3 cellular contexts compared by ENCODE assay signal in genomic region chr2:10321590-10321989, GRCh38.
TF ChIP-seq lines count a peak whose summit lies in the region.

No MANE protein-coding gene starts in this region.

TF ChIP-seq in SK-N-SH, 30 proteins besides CTCF, POLR2A, EP300 and RAD21:
- no peak for TF ChIP-seq SIN3A (IDR thresholded peaks at IDR 0.05; ENCODE audit: borderline replicate concordance, low read depth, low read length)
- no peak for TF ChIP-seq POLR2AphosphoS5 (IDR thresholded peaks at IDR 0.05; ENCODE audit: low read depth, low read length)
- TF ChIP-seq NFIC (IDR thresholded peaks at IDR 0.05; ENCODE audit: borderline replicate concordance) = no peak
- TF ChIP-seq TEAD4 (IDR thresholded peaks at IDR 0.05; ENCODE audit: borderline replicate concordance, insufficient read depth) = no peak
- TF ChIP-seq SMC3 (IDR thresholded peaks at IDR 0.05; ENCODE audit: low read depth, low read length) = no peak
- TF ChIP-seq, protein P1, sequence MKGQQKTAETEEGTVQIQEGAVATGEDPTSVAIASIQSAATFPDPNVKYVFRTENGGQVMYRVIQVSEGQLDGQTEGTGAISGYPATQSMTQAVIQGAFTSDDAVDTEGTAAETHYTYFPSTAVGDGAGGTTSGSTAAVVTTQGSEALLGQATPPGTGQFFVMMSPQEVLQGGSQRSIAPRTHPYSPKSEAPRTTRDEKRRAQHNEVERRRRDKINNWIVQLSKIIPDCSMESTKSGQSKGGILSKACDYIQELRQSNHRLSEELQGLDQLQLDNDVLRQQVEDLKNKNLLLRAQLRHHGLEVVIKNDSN (IDR thresholded peaks at IDR 0.05; ENCODE audit: borderline replicate concordance, low read depth) = no peak
- no peak for TF ChIP-seq GATA2 (CRISPR knock-in tag; IDR thresholded peaks at IDR 0.05)
- no peak for TF ChIP-seq RCOR1 (IDR thresholded peaks at IDR 0.05; ENCODE audit: low read length)
- TF ChIP-seq NRF1 (IDR thresholded peaks at IDR 0.05; ENCODE audit: low read depth, low read length) = no peak
- TF ChIP-seq TAF1 (IDR thresholded peaks at IDR 0.05; ENCODE audit: borderline replicate concordance, low read depth, low read length) = no peak
- TF ChIP-seq USF2 (IDR thresholded peaks at IDR 0.05; ENCODE audit: borderline replicate concordance, low read depth, low read length) = no peak
- no peak for TF ChIP-seq FOSL2 (IDR thresholded peaks at IDR 0.05; ENCODE audit: borderline replicate concordance, low read depth)
- no peak for TF ChIP-seq FOXM1 (IDR thresholded peaks at IDR 0.05; ENCODE audit: low read depth)

TF ChIP-seq in SK-N-SH treated with all-trans-retinoic acid at 6 μM for 48 hours, 23 proteins besides CTCF, POLR2A, EP300 and RAD21:
- TF ChIP-seq ARNTL (CRISPR knock-in tag; IDR thresholded peaks at IDR 0.05; ENCODE audit: borderline replicate concordance, low read depth) (no peak), SNAI2 (CRISPR knock-in tag; IDR thresholded peaks at IDR 0.05) (no peak), ISL1 (CRISPR knock-in tag; IDR thresholded peaks at IDR 0.05) (no peak), POU6F1 (CRISPR knock-in tag; IDR thresholded peaks at IDR 0.05; ENCODE audit: borderline replicate concordance, low read depth) (no peak), BACH2 (CRISPR knock-in tag; IDR thresholded peaks at IDR 0.05; ENCODE audit: borderline replicate concordance) (no peak), CSRNP3 (CRISPR knock-in tag; IDR thresholded peaks at IDR 0.05) (no peak), GLIS3 (CRISPR knock-in tag; IDR thresholded peaks at IDR 0.05) (no peak), CREB5 (CRISPR knock-in tag; IDR thresholded peaks at IDR 0.05; ENCODE audit: low read depth) (no peak), PPARA (CRISPR knock-in tag; IDR thresholded peaks at IDR 0.05; ENCODE audit: borderline replicate concordance) (no peak), ZFP3 (CRISPR knock-in tag; IDR thresholded peaks at IDR 0.05) (no peak), ZC3H10 (CRISPR knock-in tag; IDR thresholded peaks at IDR 0.05) (no peak), ZNF70 (CRISPR knock-in tag; IDR thresholded peaks at IDR 0.05) (no peak), ZNF8 (CRISPR knock-in tag; IDR thresholded peaks at IDR 0.05) (no peak), ZNF565 (CRISPR knock-in tag; conservative IDR thresholded peaks at IDR 0.05; ENCODE audit: low read depth) (no peak), TSHZ2 (CRISPR knock-in tag; IDR thresholded peaks at IDR 0.05) (no peak), OSR1 (CRISPR knock-in tag; IDR thresholded peaks at IDR 0.05) (no peak), TCF4 (CRISPR knock-in tag; IDR thresholded peaks at IDR 0.05; ENCODE audit: borderline replicate concordance) (no peak), ESRRG (CRISPR knock-in tag; IDR thresholded peaks at IDR 0.05) (no peak), CSDC2 (CRISPR knock-in tag; IDR thresholded peaks at IDR 0.05) (no peak)

TF ChIP-seq in K562, 482 proteins besides CTCF, POLR2A, EP300 and RAD21:
- TF ChIP-seq ETV6 (IDR thresholded peaks at IDR 0.05; ENCODE audit: borderline replicate concordance in 1 of 2, low read depth in 2 of 2, low read length in 1 of 2) (no peak), ETV6 (CRISPR knock-in tag; IDR thresholded peaks at IDR 0.05; ENCODE audit: borderline replicate concordance) (no peak), ZBTB33 (CRISPR knock-in tag; IDR thresholded peaks at IDR 0.05) (peak; percentile 81)
